Comparison of ENCODE assay signal across 20 cellular contexts in genomic region chr11:96474263-96474662, GRCh38.
DNase-seq lines count a peak whose midpoint lies in the region; ATAC-seq, FAIRE-seq and TF ChIP-seq lines count a peak whose summit lies in the region.
"Had no signal": no experiment of that assay in that cellular context is flagged by ENCODE, and none has a peak within 500 bp of the region (broad histone marks: within the 10 kb centered on the region; RNA-seq: fewer than 3 reads in every experiment).

No MANE protein-coding gene starts in this region.

- TF ChIP-seq CTCF in Calu3 (IDR thresholded peaks at IDR 0.05; ENCODE audit: unreplicated experiment) (no peak), bronchial epithelial cell (IDR thresholded peaks at IDR 0.05; ENCODE audit: insufficient read depth, low read length, severe bottlenecking) (no peak), foreskin keratinocyte (conservative IDR thresholded peaks at IDR 0.05) (no peak), testis (IDR thresholded peaks at IDR 0.05) (no peak)

- 93 to 99% methylated on average over 1 of the region's 1 CpG for WGBS in aorta, 2 donors
- 88 to 94% methylated on average over 1 of the region's 1 CpG for WGBS in testis, 2 donors

- peaks cover 3% of the 10 kb centered on the region for H3K9me3 Mint-ChIP-seq in Calu3 (ENCODE audit: low read depth, unreplicated experiment)

- H3K27ac ChIP-seq in foreskin keratinocyte, result no peak overlapping the region
- no peak overlapping the region for H3K27ac ChIP-seq in aorta (ENCODE audit: low read depth in 1 of 2, low read length in 2 of 2)
- H3K27ac ChIP-seq in testis, result no peak overlapping the region
- H3K27ac ChIP-seq: BLaER1 treated with 17β-estradiol and CSF1 and Interleukin-3, amounts not matched to agents 10 nM and 100 nM; GM23248 had no signal

- no peaks in the 10 kb centered on the region for H3K27me3 Mint-ChIP-seq in Calu3 (ENCODE audit: unreplicated experiment)

- no peak overlapping the region for H3K27ac Mint-ChIP-seq in Calu3 (ENCODE audit: unreplicated experiment)
- H3K27ac Mint-ChIP-seq: B cell; CD4-positive, CD25-positive, alpha-beta regulatory T cell; CD8-positive, alpha-beta memory T cell had no signal

- no peaks in the 10 kb centered on the region for H3K27me3 ChIP-seq in bronchial epithelial cell (ENCODE audit: control insufficient read depth, insufficient read depth, low read length)
- no peaks in the 10 kb centered on the region for H3K27me3 ChIP-seq in foreskin keratinocyte
- no peaks in the 10 kb centered on the region for H3K27me3 ChIP-seq in aorta (ENCODE audit: control insufficient read depth in 1 of 2, insufficient read depth in 2 of 2, low read length in 1 of 2)
- H3K27me3 ChIP-seq in testis, result no peaks in the 10 kb centered on the region
- H3K27me3 ChIP-seq: BLaER1 treated with 17β-estradiol and CSF1 and Interleukin-3, amounts not matched to agents 10 nM and 100 nM had no signal

- no peaks in the 10 kb centered on the region for H3K4me1 Mint-ChIP-seq in Calu3 (ENCODE audit: low read depth, unreplicated experiment)
- H3K4me1 Mint-ChIP-seq: B cell; CD4-positive, CD25-positive, alpha-beta regulatory T cell; CD8-positive, alpha-beta memory T cell had no signal

- peaks cover 2% of the 10 kb centered on the region for H3K9me3 ChIP-seq in aorta (ENCODE audit: control insufficient read depth, low read length)
- H3K9me3 ChIP-seq in testis, result no peaks in the 10 kb centered on the region
- H3K9me3 ChIP-seq: HAP-1 had no signal

- no peak for TF ChIP-seq POLR2A in testis (IDR thresholded peaks at IDR 0.05)

- CTCF ChIA-PET in Calu3 (lab: Charles Lee), result no interaction called here

- H3K36me3 ChIP-seq in bronchial epithelial cell (ENCODE audit: control insufficient read depth, insufficient read depth, low read length), result no peaks in the 10 kb centered on the region
- H3K36me3 ChIP-seq in aorta (ENCODE audit: control insufficient read depth in 1 of 2, insufficient read depth in 2 of 2, low read length in 1 of 2), result no peaks in the 10 kb centered on the region
- H3K36me3 ChIP-seq in testis (ENCODE audit: low read depth, missing control alignments), result no peaks in the 10 kb centered on the region
- H3K36me3 ChIP-seq: BLaER1 treated with 17β-estradiol and CSF1 and Interleukin-3, amounts not matched to agents 10 nM and 100 nM; HAP-1 had no signal

- H3K4me1 ChIP-seq in foreskin keratinocyte (no peaks in the 10 kb centered on the region), aorta (ENCODE audit: control insufficient read depth in 1 of 2, insufficient read depth in 2 of 2, low read length in 2 of 2) (no peaks in the 10 kb centered on the region), testis (no peaks in the 10 kb centered on the region)
- H3K4me1 ChIP-seq: BLaER1 treated with 17β-estradiol and CSF1 and Interleukin-3, amounts not matched to agents 10 nM and 100 nM; HAP-1 had no signal

- no peak for FAIRE-seq in bronchial epithelial cell (lab: Jason Lieb, UNC)
- FAIRE-seq: D721Med, GM19239, K562 had no signal

- ATAC-seq in foreskin keratinocyte, result peak; percentile 88
- ATAC-seq in aorta (ENCODE audit: low FRiP score), result no peak
- ATAC-seq: K562 had no signal

- TF ChIP-seq RAD21 in Ishikawa (IDR thresholded peaks at IDR 0.05; ENCODE audit: low read depth), result no peak

- no peak; the same call in 1 of the 2 replicates for TF ChIP-seq EP300 in Ishikawa (IDR thresholded peaks at IDR 0.05; ENCODE audit: borderline replicate concordance)

- intact Hi-C loops in Calu3 (cut with micrococcal nuclease; ENCODE audit: unreplicated experiment), result no loop called here
- intact Hi-C loops in aorta (cut with DNase I), result no loop called here
- intact Hi-C loops in testis (cut with DNase I; ENCODE audit: low total_unique reads), result no loop called here

- BruUV-seq in Calu3 (replicated peaks; lab: Mats Ljungman, UMichigan), result no TSS peak

- DNase-seq in Calu3, result peak; percentile 3
- DNase-seq in bronchial epithelial cell (ENCODE audit: low read depth), result peak; percentile 94
- peak; percentile 42 to 85 for DNase-seq in foreskin keratinocyte
- DNase-seq in EL, result no peak
- DNase-seq in aorta, result no peak
- DNase-seq in C1 segment of cervical spinal cord (lab: John Stamatoyannopoulos, UW), result no peak
- DNase-seq in testis, result no peak
- DNase-seq: CD4-positive, CD25-positive, alpha-beta regulatory T cell; CD8-positive, alpha-beta memory T cell; COR-L47; DMS79; GF-D8; GM23248 had no signal

- H3K4me3 ChIP-seq in bronchial epithelial cell (ENCODE audit: low read depth, low read length) (no peak overlapping the region), aorta (ENCODE audit: low read length in 2 of 2) (peak overlapping the region in 1 of 2 donors; percentile 3), testis (no peak overlapping the region)
- H3K4me3 ChIP-seq: BLaER1 treated with 17β-estradiol and CSF1 and Interleukin-3, amounts not matched to agents 10 nM and 100 nM; GM23248; HAP-1; K562 had no signal

- no peak overlapping the region for H3K4me3 Mint-ChIP-seq in Calu3 (ENCODE audit: low read depth, unreplicated experiment)
- H3K4me3 Mint-ChIP-seq: B cell; CD4-positive, CD25-positive, alpha-beta regulatory T cell; CD8-positive, alpha-beta memory T cell had no signal

- no peaks in the 10 kb centered on the region for H3K36me3 Mint-ChIP-seq in Calu3 (ENCODE audit: insufficient read depth, unreplicated experiment)
- H3K36me3 Mint-ChIP-seq: CD4-positive, CD25-positive, alpha-beta regulatory T cell had no signal

TF ChIP-seq in Ishikawa, 13 proteins besides CTCF, POLR2A, EP300 and RAD21:
- TF ChIP-seq TEAD4 (IDR thresholded peaks at IDR 0.05), result peak; percentile 60; the same call in 1 of the 2 replicates
- no peak for TF ChIP-seq USF1 (IDR thresholded peaks at IDR 0.05)
- TF ChIP-seq REST (IDR thresholded peaks at IDR 0.05; ENCODE audit: low read depth), result no peak
- TF ChIP-seq YY1 (IDR thresholded peaks at IDR 0.05; ENCODE audit: low read depth), result no peak
- 0 out of 2 replicates have a peak, but pooled peaks have one; percentile 11 for TF ChIP-seq NFIC (IDR thresholded peaks at IDR 0.05)
- no peak for TF ChIP-seq FOXM1 (IDR thresholded peaks at IDR 0.05; ENCODE audit: borderline replicate concordance, low read depth)
- TF ChIP-seq TCF12 (IDR thresholded peaks at IDR 0.05; ENCODE audit: low read depth), result 0 out of 2 replicates have a peak, but pooled peaks have one; percentile 36

Comparison
In these comparisons a context has a peak if more than half of its experiments do, and no peak if none do; other contexts are left out.
1. DNase-seq: peak in Calu3 (single experiment), bronchial epithelial cell (single experiment) and foreskin keratinocyte (2 of 2); none in EL (single experiment), aorta (0 of 2), C1 segment of cervical spinal cord (0 of 14) and testis (single experiment).